In genomic region chr2:8252997-8253694, GRCh38 we compare ENCODE assay signal across 9 cellular contexts.
A peak's percentile ranks its signal among the peaks of the same experiment; 100 is the strongest.
DNase-seq lines count a peak whose midpoint lies in the region; ATAC-seq and FAIRE-seq lines count a peak whose summit lies in the region.
"Had no signal": no experiment of that assay in that cellular context is flagged by ENCODE, and none has a peak within 500 bp of the region (broad histone marks: within the 10 kb centered on the region; RNA-seq: fewer than 3 reads in every experiment).

No MANE protein-coding gene starts in this region.

- DNase-seq in activated naive CD8-positive, alpha-beta T cell treated with anti-CD3 and anti-CD28 coated beads, Interleukin-2, amount 50 U/mL, for 24 hours, result no peak
- no peak for DNase-seq in activated naive CD8-positive, alpha-beta T cell treated with anti-CD3 and anti-CD28 coated beads for 36 hours
- DNase-seq in NCI-H510A (lab: John Stamatoyannopoulos, UW) (peak; percentile 92), frontal cortex (ENCODE audit: low spot score in 2 of 2) (no peak), NCI-H1930 (lab: John Stamatoyannopoulos, UW) (no peak), aorta (no peak), AG08395 (ENCODE audit: low spot score) (no peak)
- DNase-seq: activated B cell treated with CpG ODN at 0.5 μM for 24 hours had no signal

- no peaks in the 10 kb centered on the region for H3K4me1 ChIP-seq in aorta (ENCODE audit: control insufficient read depth in 1 of 2, insufficient read depth in 2 of 2, low read length in 2 of 2)

- intact Hi-C loops in aorta (cut with DNase I), result loop anchor here in 1 of 2 donors (10.0 kb wide), 1 partner anchor 432 kb away; the partner anchor contains the start of gene ID2

- H3K9me3 Mint-ChIP-seq in activated naive CD8-positive, alpha-beta T cell treated with anti-CD3 and anti-CD28 coated beads, Interleukin-2, amount 50 U/mL, for 24 hours, result peaks cover 4% of the 10 kb centered on the region
- H3K9me3 Mint-ChIP-seq in activated naive CD8-positive, alpha-beta T cell treated with anti-CD3 and anti-CD28 coated beads for 36 hours, result peaks cover 6% of the 10 kb centered on the region

- H3K36me3 Mint-ChIP-seq in activated naive CD8-positive, alpha-beta T cell treated with anti-CD3 and anti-CD28 coated beads, Interleukin-2, amount 50 U/mL, for 24 hours (ENCODE audit: low read depth), result no peaks in the 10 kb centered on the region
- H3K36me3 Mint-ChIP-seq in activated naive CD8-positive, alpha-beta T cell treated with anti-CD3 and anti-CD28 coated beads for 36 hours, result peaks cover 3% of the 10 kb centered on the region

- H3K27ac Mint-ChIP-seq in activated naive CD8-positive, alpha-beta T cell treated with anti-CD3 and anti-CD28 coated beads, Interleukin-2, amount 50 U/mL, for 24 hours, result no peak overlapping the region
- H3K27ac Mint-ChIP-seq in activated naive CD8-positive, alpha-beta T cell treated with anti-CD3 and anti-CD28 coated beads for 36 hours, result no peak overlapping the region
- H3K27ac Mint-ChIP-seq: activated B cell treated with CpG ODN at 0.5 μM for 24 hours had no signal

- H3K4me3 ChIP-seq in aorta (ENCODE audit: low read length in 2 of 2), result no peak overlapping the region

- no peak overlapping the region for H3K4me3 Mint-ChIP-seq in activated naive CD8-positive, alpha-beta T cell treated with anti-CD3 and anti-CD28 coated beads, Interleukin-2, amount 50 U/mL, for 24 hours
- H3K4me3 Mint-ChIP-seq in activated naive CD8-positive, alpha-beta T cell treated with anti-CD3 and anti-CD28 coated beads for 36 hours, result no peak overlapping the region
- H3K4me3 Mint-ChIP-seq: activated B cell treated with CpG ODN at 0.5 μM for 24 hours had no signal

- no peaks in the 10 kb centered on the region for H3K27me3 ChIP-seq in aorta (ENCODE audit: control insufficient read depth in 1 of 2, insufficient read depth in 2 of 2, low read length in 1 of 2)

- 86 to 87% methylated on average over 10 of the region's 10 CpGs for WGBS in aorta, 2 donors

- H3K36me3 ChIP-seq in aorta (ENCODE audit: control insufficient read depth in 1 of 2, insufficient read depth in 2 of 2, low read length in 1 of 2), result no peaks in the 10 kb centered on the region

- FAIRE-seq in frontal cortex (lab: Jason Lieb, UNC), result no peak

- no peaks in the 10 kb centered on the region for H3K9me3 ChIP-seq in aorta (ENCODE audit: control insufficient read depth, low read length)

- peak; percentile 13 for ATAC-seq in activated naive CD8-positive, alpha-beta T cell treated with anti-CD3 and anti-CD28 coated beads, Interleukin-2, amount 50 U/mL, for 24 hours
- ATAC-seq in HG03103 (IDR thresholded peaks at IDR 0.05; ENCODE audit: low read depth, unreplicated experiment), result peak; percentile 84
- ATAC-seq in aorta (ENCODE audit: low FRiP score), result no peak

- H3K27ac ChIP-seq in aorta (ENCODE audit: low read depth in 1 of 2, low read length in 2 of 2), result no peak overlapping the region

- H3K4me1 Mint-ChIP-seq in activated naive CD8-positive, alpha-beta T cell treated with anti-CD3 and anti-CD28 coated beads, Interleukin-2, amount 50 U/mL, for 24 hours, result peaks cover 17% of the 10 kb centered on the region
- H3K4me1 Mint-ChIP-seq in activated naive CD8-positive, alpha-beta T cell treated with anti-CD3 and anti-CD28 coated beads for 36 hours, result peaks cover 8% of the 10 kb centered on the region
- H3K4me1 Mint-ChIP-seq: activated B cell treated with CpG ODN at 0.5 μM for 24 hours had no signal

- H3K27me3 Mint-ChIP-seq in activated naive CD8-positive, alpha-beta T cell treated with anti-CD3 and anti-CD28 coated beads, Interleukin-2, amount 50 U/mL, for 24 hours, result peaks cover 4% of the 10 kb centered on the region
- no peaks in the 10 kb centered on the region for H3K27me3 Mint-ChIP-seq in activated naive CD8-positive, alpha-beta T cell treated with anti-CD3 and anti-CD28 coated beads for 36 hours
